Comparison of ENCODE assay signal across 13 cellular contexts in the genomic region with DNA sequence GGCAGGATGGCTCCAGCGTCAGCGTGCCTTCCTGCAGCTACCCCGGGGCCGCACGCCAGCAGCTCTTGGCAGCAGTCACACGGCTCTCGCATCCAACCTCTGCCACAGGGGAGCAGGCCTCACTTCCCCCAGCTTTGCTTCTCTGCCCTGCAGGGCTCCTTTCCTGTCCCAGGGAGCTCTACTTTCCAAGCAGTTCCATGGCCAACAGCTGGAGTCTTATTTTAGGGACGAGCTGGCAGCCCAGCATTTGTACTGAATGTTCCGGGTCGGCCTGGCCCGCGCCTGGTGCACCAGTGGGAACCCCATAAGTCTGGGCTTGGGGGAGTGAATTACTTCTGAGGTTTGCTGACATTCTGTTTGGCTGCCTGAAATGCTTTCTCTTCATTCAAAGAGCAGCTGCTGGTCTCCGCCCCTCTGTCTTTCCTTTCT. TPM values are rescaled to one million over a fixed set of nuclear protein-coding genes. Genes with fewer than 3 reads are reported as not detected.
A peak's percentile ranks its signal among the peaks of the same experiment; 100 is the strongest.
DNase-seq lines count a peak whose midpoint lies in the region; ATAC-seq, FAIRE-seq and TF ChIP-seq lines count a peak whose summit lies in the region.
"Had no signal": no experiment of that assay in that cellular context is flagged by ENCODE, and none has a peak within 500 bp of the region (broad histone marks: within the 10 kb centered on the region; RNA-seq: fewer than 3 reads in every experiment).

No MANE protein-coding gene starts in this region.

- TF ChIP-seq CTCF in kidney (IDR thresholded peaks at IDR 0.05; ENCODE audit: borderline replicate concordance, extremely low read depth, insufficient read depth) = no peak
- TF ChIP-seq CTCF in OCI-LY7 (conservative IDR thresholded peaks at IDR 0.05; ENCODE audit: low read length) = no peak
- TF ChIP-seq CTCF in Calu3 (IDR thresholded peaks at IDR 0.05; ENCODE audit: unreplicated experiment) = no peak

- H3K36me3 Mint-ChIP-seq in Calu3 (ENCODE audit: insufficient read depth, unreplicated experiment) = peaks cover 6% of the 10 kb centered on the region
- no peaks in the 10 kb centered on the region for H3K36me3 Mint-ChIP-seq in naive thymus-derived CD8-positive, alpha-beta T cell

- FAIRE-seq in kidney (lab: Jason Lieb, UNC) = no peak

- CTCF ChIA-PET in OCI-LY7 (lab: Charles Lee; ENCODE audit: unreplicated experiment) = no interaction called here
- CTCF ChIA-PET in Calu3 (lab: Charles Lee) = no interaction called here

- no peak overlapping the region for H3K9ac ChIP-seq in kidney (ENCODE audit: low read length in 2 of 2)

- peaks cover 42% of the 10 kb centered on the region for H3K27me3 Mint-ChIP-seq in Calu3 (ENCODE audit: unreplicated experiment)
- peaks cover 0 to 2% (median 0%) of the 10 kb centered on the region in 5 donors for H3K27me3 Mint-ChIP-seq in naive thymus-derived CD8-positive, alpha-beta T cell

- H4K20me1 ChIP-seq in OCI-LY7 (ENCODE audit: insufficient read depth, low read length) = no peaks in the 10 kb centered on the region

- H2AFZ ChIP-seq in OCI-LY7 (ENCODE audit: low read length) = no peak overlapping the region

- H3K4me2 ChIP-seq in OCI-LY7 (ENCODE audit: low read length) = no peak overlapping the region

- no peak overlapping the region for H3K4me3 Mint-ChIP-seq in Calu3 (ENCODE audit: low read depth, unreplicated experiment)
- H3K4me3 Mint-ChIP-seq in naive thymus-derived CD8-positive, alpha-beta T cell = no peak overlapping the region
- H3K4me3 Mint-ChIP-seq: B cell had no signal

- H3K9me3 ChIP-seq in kidney (ENCODE audit: control insufficient read depth in 1 of 2, low read length in 2 of 2) (no peaks in the 10 kb centered on the region), OCI-LY7 (ENCODE audit: low read length) (no peaks in the 10 kb centered on the region)

- ATAC-seq in sciatic nerve = peak; percentile 84
- ATAC-seq in naive thymus-derived CD8-positive, alpha-beta T cell = no peak

- no peaks in the 10 kb centered on the region for H3K9me3 Mint-ChIP-seq in Calu3 (ENCODE audit: low read depth, unreplicated experiment)
- no peaks in the 10 kb centered on the region for H3K9me3 Mint-ChIP-seq in naive thymus-derived CD8-positive, alpha-beta T cell

- no peak overlapping the region for H3K27ac ChIP-seq in kidney (ENCODE audit: low read depth in 2 of 2, low read length in 2 of 2)
- H3K27ac ChIP-seq in OCI-LY7 (ENCODE audit: low read depth, low read length, poor library complexity, severe bottlenecking) = no peak overlapping the region

- intact Hi-C loops in kidney (cut with DNase I) (no loop called here), sciatic nerve (cut with DNase I) (no loop called here), OCI-LY7 (cut with micrococcal nuclease; ENCODE audit: unreplicated experiment) (no loop called here), Calu3 (cut with micrococcal nuclease; ENCODE audit: unreplicated experiment) (no loop called here)

- H3K4me3 ChIP-seq in kidney (ENCODE audit: low read length in 2 of 2) = no peak overlapping the region
- no peak overlapping the region for H3K4me3 ChIP-seq in OCI-LY7 (ENCODE audit: low read depth, low read length, poor library complexity, severe bottlenecking)

- no peaks in the 10 kb centered on the region for H3K9me2 ChIP-seq in OCI-LY7 (ENCODE audit: insufficient read depth, low read length)

- BruUV-seq in OCI-LY7 (replicated peaks; lab: Mats Ljungman, UMichigan) (no TSS peak), Calu3 (replicated peaks; lab: Mats Ljungman, UMichigan) (no TSS peak)

- POLR2A ChIA-PET in OCI-LY7 (lab: Charles Lee) = no interaction called here
- POLR2A ChIA-PET in naive thymus-derived CD8-positive, alpha-beta T cell (lab: Charles Lee) = no interaction called here

- H3K4me1 Mint-ChIP-seq in Calu3 (ENCODE audit: low read depth, unreplicated experiment) = no peaks in the 10 kb centered on the region
- H3K4me1 Mint-ChIP-seq in naive thymus-derived CD8-positive, alpha-beta T cell = peaks cover 0 to 5% (median 0%) of the 10 kb centered on the region in 4 donors
- H3K4me1 Mint-ChIP-seq: B cell had no signal

- DNase-seq in C1 segment of cervical spinal cord (lab: John Stamatoyannopoulos, UW) (peak in 9 of 14 donors; percentile 16 to 71 (median 49)), cerebellum (ENCODE audit: low spot score) (peak; percentile 26), kidney (peak; percentile 56), sciatic nerve (ENCODE audit: low spot score) (no peak), OCI-LY7 (ENCODE audit: low spot score) (no peak), Calu3 (no peak), HT-29 (ENCODE audit: low spot score) (no peak)
- DNase-seq in naive thymus-derived CD8-positive, alpha-beta T cell = no peak
- DNase-seq: activated CD4-positive, alpha-beta T cell treated with anti-CD3 and anti-CD28 coated beads, Interleukin-2, amount 50 U/mL, for 4 hours; NCI-H526 had no signal

- H3K36me3 ChIP-seq in kidney (ENCODE audit: control insufficient read depth in 1 of 2, insufficient read depth in 2 of 2, low read length in 2 of 2) (no peaks in the 10 kb centered on the region), OCI-LY7 (ENCODE audit: insufficient read depth, low read length) (no peaks in the 10 kb centered on the region)

- H3K79me2 ChIP-seq in OCI-LY7 (ENCODE audit: insufficient read depth, low read depth, low read length) = no peaks in the 10 kb centered on the region

- H3K4me1 ChIP-seq in kidney (ENCODE audit: control insufficient read depth in 1 of 2, insufficient read depth in 1 of 2, low read depth in 1 of 2, low read length in 2 of 2) (peaks cover 0 to 11% of the 10 kb centered on the region in 2 donors), OCI-LY7 (ENCODE audit: insufficient read depth, low read length, poor library complexity, severe bottlenecking) (no peaks in the 10 kb centered on the region)

- H3K27ac Mint-ChIP-seq in Calu3 (ENCODE audit: unreplicated experiment) = no peak overlapping the region
- no peak overlapping the region for H3K27ac Mint-ChIP-seq in naive thymus-derived CD8-positive, alpha-beta T cell
- H3K27ac Mint-ChIP-seq: B cell, progenitor cell of endocrine pancreas had no signal

RNA-seq across cellular contexts. Expression of a gene that starts 34.6 kb away (rescaled TPM):
- total RNA-seq in cerebellum (6.9 TPM), kidney (7.3 TPM), sciatic nerve (3.5 TPM), OCI-LY7 (2022) (not detected in 2 replicates), Calu3 (2022) (0.95 and 1.7 TPM in 2 replicates)
- polyA plus RNA-seq in kidney (ENCODE audit: insufficient read depth, low read depth, low replicate concordance) = 48.4 TPM
- total RNA-seq in OCI-LY7 (2014; rRNA removed; shearing (Covaris generic)) = not detected in 2 replicates
- 1 to 10 TPM; 1.5 to 3.7 TPM for total RNA-seq in naive thymus-derived CD8-positive, alpha-beta T cell
- polyA plus RNA-seq in naive thymus-derived CD8-positive, alpha-beta T cell = under 1 TPM in 2 of 3 donors, not detected in 1; 0.21 to 0.25 TPM
- total RNA-seq in HT-29 (2014; rRNA removed; shearing (Covaris generic)) = 1.3 and 5.2 TPM in 2 replicates
- total RNA-seq: MCF 10A had no signal

Comparison
In these comparisons a context has a peak if more than half of its experiments do, and no peak if none do; other contexts are left out.
1. DNase-seq: peak in C1 segment of cervical spinal cord (9 of 14), cerebellum (single experiment) and kidney (single experiment); none in sciatic nerve (single experiment), OCI-LY7 (single experiment), Calu3 (single experiment), naive thymus-derived CD8-positive, alpha-beta T cell (0 of 10) and HT-29 (single experiment).